ENCODE assay signal across 8 cellular contexts in genomic region chr9:110626109-110626829, GRCh38. TPM values are rescaled to one million over a fixed set of nuclear protein-coding genes. Genes with fewer than 3 reads are reported as not detected.
A peak's percentile ranks its signal among the peaks of the same experiment; 100 is the strongest.
DNase-seq lines count a peak whose midpoint lies in the region; ATAC-seq and TF ChIP-seq lines count a peak whose summit lies in the region.

No MANE protein-coding gene starts in this region.

- CTCF ChIA-PET in BJ (lab: Yijun Ruan, JAX), result interaction anchor here (0.6 kb wide), 1 partner anchor 307 kb away, joined by 3 read pairs; no protein-coding TSS in a partner anchor

- DNase-seq in BJ (ENCODE audit: low read depth), result peak; percentile 59
- DNase-seq in dermis microvascular lymphatic vessel endothelial cell (ENCODE audit: low read depth in 2 of 2), result peak; percentile 6 to 22
- no peak for DNase-seq in caudate nucleus (lab: John Stamatoyannopoulos, UW)
- DNase-seq in lower leg skin (ENCODE audit: low spot score in 2 of 2), result no peak
- DNase-seq in tibial artery, result no peak
- no peak for DNase-seq in nephron progenitor cell

- no peak overlapping the region for H3K4me3 ChIP-seq in BJ (ENCODE audit: low read depth, low read length)
- H3K4me3 ChIP-seq in lower leg skin (ENCODE audit: low read depth, poor library complexity, severe bottlenecking), result no peak overlapping the region
- no peak overlapping the region for H3K4me3 ChIP-seq in tibial artery

- no peak overlapping the region for H3K27ac ChIP-seq in caudate nucleus (ENCODE audit: low read depth, low read length)
- H3K27ac ChIP-seq in tibial artery, result no peak overlapping the region

- no peaks in the 10 kb centered on the region for H3K36me3 Mint-ChIP-seq in nephron progenitor cell (ENCODE audit: low read depth)

- H3K9me3 ChIP-seq in tibial artery, result peaks cover 0 to 7% (median 0%) of the 10 kb centered on the region in 3 donors

- H3K27ac Mint-ChIP-seq in nephron progenitor cell, result no peak overlapping the region

- no peak overlapping the region for H3K4me3 Mint-ChIP-seq in nephron progenitor cell

- no peaks in the 10 kb centered on the region for H3K27me3 ChIP-seq in BJ (ENCODE audit: control insufficient read depth, insufficient read depth, low read length)
- H3K27me3 ChIP-seq in tibial artery, result no peaks in the 10 kb centered on the region

- ATAC-seq in GM19455 (IDR thresholded peaks at IDR 0.05; ENCODE audit: unreplicated experiment), result peak; percentile 97
- peak; percentile 98 for ATAC-seq in HG03432 (IDR thresholded peaks at IDR 0.05; ENCODE audit: unreplicated experiment)

- TF ChIP-seq CTCF in BJ (IDR thresholded peaks at IDR 0.05; ENCODE audit: insufficient read depth, low read depth, low read length) (no peak), lower leg skin (IDR thresholded peaks at IDR 0.05) (no peak), tibial artery (IDR thresholded peaks at IDR 0.05) (no peak), nephron progenitor cell (IDR thresholded peaks at IDR 0.05) (no peak)

- peaks cover 15% of the 10 kb centered on the region for H3K9me3 Mint-ChIP-seq in nephron progenitor cell

- POLR2A ChIA-PET in BJ (lab: Charles Lee), result no interaction called here

- intact Hi-C loops in lower leg skin (cut with DNase I; ENCODE audit: low total_unique reads) (no loop called here), tibial artery (cut with DNase I; ENCODE audit: low total_unique reads) (loop anchor here (10.0 kb wide), 1 partner anchor 441 kb away; no protein-coding TSS in a partner anchor)

- H3K36me3 ChIP-seq in BJ (ENCODE audit: control insufficient read depth, insufficient read depth, low read length), result no peaks in the 10 kb centered on the region
- H3K36me3 ChIP-seq in tibial artery, result no peaks in the 10 kb centered on the region

- H3K4me1 Mint-ChIP-seq in nephron progenitor cell, result peaks cover 13% of the 10 kb centered on the region

- H3K4me1 ChIP-seq in tibial artery, result peaks cover 0 to 8% (median 0%) of the 10 kb centered on the region in 4 donors

- 72 to 75% methylated on average over 9 of the region's 9 CpGs for WGBS in lower leg skin, 2 donors

- H3K27me3 Mint-ChIP-seq in nephron progenitor cell (ENCODE audit: low read depth, poor library complexity), result no peaks in the 10 kb centered on the region

- TF ChIP-seq POLR2A in lower leg skin (IDR thresholded peaks at IDR 0.05), result no peak

RNA-seq across cellular contexts. Expression of gene MUSK, which starts 42.3 kb away (rescaled TPM):
- 0.04 and 0.09 TPM in 2 replicates for polyA plus RNA-seq in BJ (2011; rRNA removed)
- 0.05 and 0.09 TPM in 2 replicates for polyA minus RNA-seq in BJ (2011; rRNA and poly(A)+ RNA removed)
- total RNA-seq in dermis microvascular lymphatic vessel endothelial cell, result not detected in 2 replicates
- total RNA-seq in lower leg skin, result 1 to 10 TPM in 1 of 4 donors, under 1 TPM in 3; 0.23 to 4.7 (median 0.68) TPM

RNA-seq across cellular contexts. Expression of gene SVEP1, which starts 46.7 kb away (rescaled TPM):
- polyA plus RNA-seq in BJ (2011; rRNA removed), result 24.8 and 33.5 TPM in 2 replicates
- 47.3 and 50.0 TPM in 2 replicates for polyA minus RNA-seq in BJ (2011; rRNA and poly(A)+ RNA removed)
- total RNA-seq in dermis microvascular lymphatic vessel endothelial cell (under 0.01 and 0.13 TPM in 2 replicates), lower leg skin (10 to 100 TPM; 11.1 to 39.0 (median 14.7) TPM)

Comparison
In these comparisons a context has a peak if more than half of its experiments do, and no peak if none do; other contexts are left out.
1. DNase-seq: peak in BJ (single experiment) and dermis microvascular lymphatic vessel endothelial cell (2 of 2); none in caudate nucleus (0 of 61), lower leg skin (0 of 2), tibial artery (0 of 2) and nephron progenitor cell (single experiment).
2. RNA of gene SVEP1, which starts 46.7 kb away (total RNA-seq): 11.1 to 39.0 TPM in lower leg skin; under 0.01 to 0.13 TPM in dermis microvascular lymphatic vessel endothelial cell; every median in the first group is over 10 times any median in the second.